ENCODE assay signal across 27 cellular contexts in the genomic region with DNA sequence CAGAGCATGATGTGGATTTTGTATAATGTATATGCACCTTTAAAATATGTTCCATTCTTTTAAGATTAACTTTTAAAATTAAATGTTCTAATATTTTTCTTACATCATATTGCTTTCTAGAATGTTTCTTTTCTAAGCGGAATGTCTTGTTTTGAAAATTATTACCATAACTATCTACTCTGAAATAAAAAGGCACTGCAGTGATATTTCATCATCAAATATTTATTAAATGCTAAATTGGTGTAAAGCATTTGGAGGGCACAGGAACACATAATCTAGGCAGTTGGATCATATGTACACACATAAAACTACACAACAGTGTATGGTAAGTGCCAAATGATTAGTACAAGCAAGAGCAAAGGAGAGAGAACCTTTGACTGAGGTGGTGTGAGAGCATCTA.
"Had no signal": no experiment of that assay in that cellular context is flagged by ENCODE, and none has a peak within 500 bp of the region (broad histone marks: within the 10 kb centered on the region; RNA-seq: fewer than 3 reads in every experiment).

No MANE protein-coding gene starts in this region.

- H3K4me1 Mint-ChIP-seq: brain had no signal

- H3K36me3 Mint-ChIP-seq: activated naive CD4-positive, alpha-beta T cell treated with anti-CD3 and anti-CD28 coated beads, Interleukin-2, amount 50 U/mL, for 72 hours had no signal

- H3K9me3 Mint-ChIP-seq: activated CD4-positive, alpha-beta memory T cell treated with anti-CD3 and anti-CD28 coated beads, Interleukin-2, amount 10 ng/mL, durations not matched to agents 7 days and 5 days; activated CD4-positive, alpha-beta T cell treated with anti-CD3 and anti-CD28 coated beads, Interleukin-2, amount 10 ng/mL, durations not matched to agents 7 days and 5 days; activated naive CD4-positive, alpha-beta T cell treated with anti-CD3 and anti-CD28 coated beads, Interleukin-2, amount 10 ng/mL, durations not matched to agents 7 days and 5 days; activated naive CD4-positive, alpha-beta T cell treated with anti-CD3 and anti-CD28 coated beads, Interleukin-2, amount 50 U/mL, for 72 hours; activated naive CD8-positive, alpha-beta T cell treated with anti-CD3 and anti-CD28 coated beads, Interleukin-2, amount 10 ng/mL, durations not matched to agents 7 days and 5 days; activated T-cell treated with anti-CD3 and anti-CD28 coated beads, Interleukin-2, amount 50 U/mL, for 24 hours; activated T-cell treated with anti-CD3 and anti-CD28 coated beads, Interleukin-2, amount 50 U/mL, for 72 hours; brain; endodermal cell had no signal

- H3K27ac Mint-ChIP-seq: activated CD4-positive, alpha-beta memory T cell treated with anti-CD3 and anti-CD28 coated beads, Interleukin-2, amount 10 ng/mL, durations not matched to agents 7 days and 5 days; activated CD4-positive, alpha-beta T cell treated with anti-CD3 and anti-CD28 coated beads, Interleukin-2, amount 10 ng/mL, durations not matched to agents 7 days and 5 days; activated naive CD4-positive, alpha-beta T cell treated with anti-CD3 and anti-CD28 coated beads, Interleukin-2, amount 10 ng/mL, durations not matched to agents 7 days and 5 days; activated naive CD8-positive, alpha-beta T cell treated with anti-CD3 and anti-CD28 coated beads, Interleukin-2, amount 10 ng/mL, durations not matched to agents 7 days and 5 days; activated T-cell treated with anti-CD3 and anti-CD28 coated beads, Interleukin-2, amount 50 U/mL, for 24 hours; activated T-cell treated with anti-CD3 and anti-CD28 coated beads, Interleukin-2, amount 50 U/mL, for 72 hours; brain; endodermal cell had no signal

- H3K27me3 ChIP-seq: ascending aorta, colonic mucosa, heart left ventricle had no signal

- H3K27ac ChIP-seq: ascending aorta, colonic mucosa, heart left ventricle had no signal

- H3K4me3 Mint-ChIP-seq: activated CD4-positive, alpha-beta memory T cell treated with anti-CD3 and anti-CD28 coated beads, Interleukin-2, amount 10 ng/mL, durations not matched to agents 7 days and 5 days; activated CD4-positive, alpha-beta T cell treated with anti-CD3 and anti-CD28 coated beads, Interleukin-2, amount 10 ng/mL, durations not matched to agents 7 days and 5 days; activated naive CD4-positive, alpha-beta T cell treated with anti-CD3 and anti-CD28 coated beads, Interleukin-2, amount 10 ng/mL, durations not matched to agents 7 days and 5 days; activated naive CD8-positive, alpha-beta T cell treated with anti-CD3 and anti-CD28 coated beads, Interleukin-2, amount 10 ng/mL, durations not matched to agents 7 days and 5 days; activated T-cell treated with anti-CD3 and anti-CD28 coated beads, Interleukin-2, amount 50 U/mL, for 24 hours; activated T-cell treated with anti-CD3 and anti-CD28 coated beads, Interleukin-2, amount 50 U/mL, for 72 hours; brain; endodermal cell had no signal

- H3K9me3 ChIP-seq: ascending aorta, colonic mucosa, heart left ventricle had no signal

- H3K4me1 ChIP-seq: colonic mucosa had no signal

- H3K4me3 ChIP-seq: ascending aorta, colonic mucosa, heart left ventricle had no signal

- H3K36me3 ChIP-seq: colonic mucosa had no signal

- DNase-seq: activated CD4-positive, alpha-beta memory T cell treated with anti-CD3 and anti-CD28 coated beads, Interleukin-2, amount 10 ng/mL, durations not matched to agents 7 days and 5 days; activated CD4-positive, alpha-beta T cell treated with anti-CD3 and anti-CD28 coated beads for 1 hour; activated CD4-positive, alpha-beta T cell treated with anti-CD3 and anti-CD28 coated beads for 4 hours; activated CD4-positive, alpha-beta T cell treated with anti-CD3 and anti-CD28 coated beads, Interleukin-2, amount 10 ng/mL, durations not matched to agents 7 days and 5 days; activated CD4-positive, alpha-beta T cell treated with anti-CD3 and anti-CD28 coated beads, Interleukin-2, amount 50 U/mL, for 4 hours; activated CD8-positive, alpha-beta memory T cell treated with anti-CD3 and anti-CD28 coated beads, Interleukin-2, amount 50 U/mL, for 48 hours; activated gamma-delta T cell; activated naive CD4-positive, alpha-beta T cell; activated naive CD4-positive, alpha-beta T cell treated with anti-CD3 and anti-CD28 coated beads, Interleukin-2, amount 10 ng/mL, durations not matched to agents 7 days and 5 days; activated naive CD8-positive, alpha-beta T cell treated with anti-CD3 and anti-CD28 coated beads, Interleukin-2, amount 10 ng/mL, durations not matched to agents 7 days and 5 days; activated T-cell treated with anti-CD3 and anti-CD28 coated beads for 4 hours; activated T-cell treated with anti-CD3 and anti-CD28 coated beads, Interleukin-2, amount 50 U/mL, for 24 hours; activated T-cell treated with anti-CD3 and anti-CD28 coated beads, Interleukin-2, amount 50 U/mL, for 72 hours; caudate nucleus; cerebellar nuclear complex; colonic mucosa; effector CD8-positive, alpha-beta T cell; endodermal cell; foreskin fibroblast; glutamatergic neuron; heart left ventricle; T-helper 1 cell; T-helper 2 cell had no signal

- ATAC-seq: activated naive CD4-positive, alpha-beta T cell treated with anti-CD3 and anti-CD28 coated beads, Interleukin-2, amount 50 U/mL, for 72 hours; activated T-cell treated with anti-CD3 and anti-CD28 coated beads, Interleukin-2, amount 50 U/mL, for 72 hours; esophagus mucosa; heart left ventricle had no signal

- H3K27me3 Mint-ChIP-seq: activated CD4-positive, alpha-beta memory T cell treated with anti-CD3 and anti-CD28 coated beads, Interleukin-2, amount 10 ng/mL, durations not matched to agents 7 days and 5 days; activated CD4-positive, alpha-beta T cell treated with anti-CD3 and anti-CD28 coated beads, Interleukin-2, amount 10 ng/mL, durations not matched to agents 7 days and 5 days; activated naive CD4-positive, alpha-beta T cell treated with anti-CD3 and anti-CD28 coated beads, Interleukin-2, amount 10 ng/mL, durations not matched to agents 7 days and 5 days; activated naive CD8-positive, alpha-beta T cell treated with anti-CD3 and anti-CD28 coated beads, Interleukin-2, amount 10 ng/mL, durations not matched to agents 7 days and 5 days; activated T-cell treated with anti-CD3 and anti-CD28 coated beads, Interleukin-2, amount 50 U/mL, for 24 hours; brain had no signal
